11 cellular contexts compared by ENCODE assay signal in the genomic region with DNA sequence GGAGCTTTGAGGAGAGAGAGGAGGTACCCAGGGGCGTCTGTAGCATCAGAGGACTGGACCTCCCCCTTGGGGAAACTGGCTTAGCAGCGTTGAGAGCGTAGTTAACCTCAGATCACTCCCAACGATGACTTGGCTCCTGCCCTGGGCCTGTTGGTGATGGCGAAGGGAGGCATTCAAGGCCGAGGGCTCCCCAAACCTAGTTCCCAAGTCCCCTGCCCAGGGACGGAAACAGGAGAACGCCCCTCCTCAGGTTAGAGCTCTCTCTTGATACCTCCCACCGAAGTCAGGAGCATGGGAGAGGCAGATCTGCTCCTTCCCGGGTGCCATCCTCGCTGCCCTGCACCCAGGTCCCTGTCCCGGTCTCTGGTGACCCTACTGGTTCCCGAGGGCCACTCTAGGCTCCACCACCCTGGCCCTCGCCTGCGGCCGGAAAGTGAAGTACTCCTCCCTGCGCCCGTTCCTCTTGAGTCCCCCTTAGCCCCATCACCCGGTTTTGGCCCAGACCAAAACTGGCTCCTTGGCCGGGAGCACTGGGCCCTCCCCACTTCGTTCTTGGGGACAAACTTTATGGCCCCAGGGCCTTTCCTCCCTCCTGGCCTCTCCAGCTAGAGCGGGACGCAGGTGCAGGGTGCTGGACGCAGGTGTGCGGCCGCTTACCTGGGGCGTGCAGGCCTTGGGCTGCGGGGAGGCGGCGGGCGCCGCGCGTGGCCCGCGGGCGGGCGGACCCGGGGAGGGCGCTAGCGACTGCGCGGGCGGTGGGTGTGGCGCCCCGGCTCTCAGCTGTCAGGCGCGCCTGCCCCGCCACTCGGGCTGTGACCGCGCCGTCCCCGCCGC. TPM values are rescaled to one million over a fixed set of nuclear protein-coding genes. Genes with fewer than 3 reads are reported as not detected.
A peak's percentile ranks its signal among the peaks of the same experiment; 100 is the strongest.
DNase-seq lines count a peak whose midpoint lies in the region; ATAC-seq and TF ChIP-seq lines count a peak whose summit lies in the region.
"Had no signal": no experiment of that assay in that cellular context is flagged by ENCODE, and none has a peak within 500 bp of the region (broad histone marks: within the 10 kb centered on the region; RNA-seq: fewer than 3 reads in every experiment).

No MANE protein-coding gene starts in this region.

- TF ChIP-seq POLR2A in esophagus muscularis mucosa (IDR thresholded peaks at IDR 0.05; ENCODE audit: low read depth) = no peak

- TF ChIP-seq EP300 in esophagus muscularis mucosa (IDR thresholded peaks at IDR 0.05) = no peak

- peak overlapping the region in 3 of 4 donors; percentile 25 to 39 (median 27) for H3K4me3 ChIP-seq in esophagus muscularis mucosa

- TF ChIP-seq CTCF in esophagus muscularis mucosa (IDR thresholded peaks at IDR 0.05) = no peak

- H3K9me3 Mint-ChIP-seq in stimulated activated memory B cell treated with anti-CD40 and anti-IgM and Interleukin-4, amounts not matched to agents 10 μg/mL and 1 μg/mL and 100 μg/mL, for 72 hours = peaks cover 3% of the 10 kb centered on the region

- peaks cover 6 to 100% (median 90%) of the 10 kb centered on the region in 4 donors for H3K27me3 ChIP-seq in esophagus muscularis mucosa

- peak; percentile 45 for ATAC-seq in stimulated activated memory B cell treated with anti-CD40 and anti-IgM and Interleukin-4, amounts not matched to agents 10 μg/mL and 1 μg/mL and 100 μg/mL, for 72 hours
- ATAC-seq in GM18520 (IDR thresholded peaks at IDR 0.05; ENCODE audit: unreplicated experiment) = no peak
- no peak for ATAC-seq in HG03108 (IDR thresholded peaks at IDR 0.05; ENCODE audit: unreplicated experiment)

- peaks cover 30 to 85% (median 76%) of the 10 kb centered on the region in 4 donors for H3K4me1 ChIP-seq in esophagus muscularis mucosa

- 6% methylated on average over 21 of the region's 55 CpGs for WGBS in esophagus muscularis mucosa

- peaks cover 85% of the 10 kb centered on the region for H3K27me3 Mint-ChIP-seq in stimulated activated memory B cell treated with anti-CD40 and anti-IgM and Interleukin-4, amounts not matched to agents 10 μg/mL and 1 μg/mL and 100 μg/mL, for 72 hours

- peaks cover 4% of the 10 kb centered on the region for H3K36me3 Mint-ChIP-seq in stimulated activated memory B cell treated with anti-CD40 and anti-IgM and Interleukin-4, amounts not matched to agents 10 μg/mL and 1 μg/mL and 100 μg/mL, for 72 hours

- peaks cover 54% of the 10 kb centered on the region for H3K4me1 Mint-ChIP-seq in stimulated activated memory B cell treated with anti-CD40 and anti-IgM and Interleukin-4, amounts not matched to agents 10 μg/mL and 1 μg/mL and 100 μg/mL, for 72 hours

- peak overlapping the region; percentile 26 for H3K4me3 Mint-ChIP-seq in stimulated activated memory B cell treated with anti-CD40 and anti-IgM and Interleukin-4, amounts not matched to agents 10 μg/mL and 1 μg/mL and 100 μg/mL, for 72 hours

- H3K36me3 ChIP-seq in esophagus muscularis mucosa = no peaks in the 10 kb centered on the region
- H3K36me3 ChIP-seq: right atrium auricular region had no signal

- H3K27ac Mint-ChIP-seq in stimulated activated memory B cell treated with anti-CD40 and anti-IgM and Interleukin-4, amounts not matched to agents 10 μg/mL and 1 μg/mL and 100 μg/mL, for 72 hours = no peak overlapping the region

- DNase-seq in activated CD8-positive, alpha-beta memory T cell treated with anti-CD3 and anti-CD28 coated beads for 24 hours = peak; percentile 61
- no peak for DNase-seq in activated CD8-positive, alpha-beta memory T cell treated with anti-CD3 and anti-CD28 coated beads, Interleukin-2, amount 50 U/mL, for 4 hours
- DNase-seq in NCI-H69 (lab: John Stamatoyannopoulos, UW) (peak; percentile 53), esophagus muscularis mucosa (ENCODE audit: extremely low spot score) (no peak), DMS79 treated with DMSO at 0.1 percent for 48 hours (lab: John Stamatoyannopoulos, UW) (no peak)
- DNase-seq: islet precursor cell had no signal

- intact Hi-C loops in esophagus muscularis mucosa (cut with DNase I) = no loop called here

- H3K9me3 ChIP-seq in esophagus muscularis mucosa = no peaks in the 10 kb centered on the region
- H3K9me3 ChIP-seq: right atrium auricular region had no signal

- no peak overlapping the region for H3K27ac ChIP-seq in esophagus muscularis mucosa (replicated peaks in 1 of 4)
- H3K27ac ChIP-seq: right atrium auricular region had no signal

RNA-seq across cellular contexts. Expression of a gene that starts 2.6 kb away (rescaled TPM):
- 1 to 10 TPM in 1 of 4 donors, under 1 TPM in 3; 0.58 to 1.2 (median 0.84) TPM for total RNA-seq in esophagus muscularis mucosa

RNA-seq across cellular contexts. Expression of a gene that starts 17.1 kb away (rescaled TPM):
- total RNA-seq in esophagus muscularis mucosa = not detected
- total RNA-seq: M059J, right atrium auricular region had no signal

Comparison
In these comparisons a context has a peak if more than half of its experiments do, and no peak if none do; other contexts are left out.
1. DNase-seq: peak in activated CD8-positive, alpha-beta memory T cell treated with anti-CD3 and anti-CD28 coated beads for 24 hours (single experiment) and NCI-H69 (single experiment); none in activated CD8-positive, alpha-beta memory T cell treated with anti-CD3 and anti-CD28 coated beads, Interleukin-2, amount 50 U/mL, for 4 hours (single experiment), esophagus muscularis mucosa (single experiment) and DMS79 treated with DMSO at 0.1 percent for 48 hours (single experiment).